Comparison of ENCODE assay signal across 15 cellular contexts in genomic region chr11:118969508-118969907, GRCh38. TPM values are rescaled to one million over a fixed set of nuclear protein-coding genes. Genes with fewer than 3 reads are reported as not detected.
"Had no signal": no experiment of that assay in that cellular context is flagged by ENCODE, and none has a peak within 500 bp of the region (broad histone marks: within the 10 kb centered on the region; RNA-seq: fewer than 3 reads in every experiment).

No MANE protein-coding gene starts in this region.

RNA-seq across cellular contexts. Expression of gene FOXR1, which starts 2.1 kb away (rescaled TPM):
- total RNA-seq: stomach, subcutaneous adipose tissue, suprapubic skin, temporal lobe, thoracic aorta, thyroid gland, tibial nerve, transverse colon, upper lobe of left lung, upper lobe of right lung, ureter, urinary bladder, uterus, vagina had no signal
- polyA plus RNA-seq: stomach, thymus, urinary bladder had no signal

RNA-seq across cellular contexts. Expression of gene UPK2, which starts 13.4 kb away (rescaled TPM):
- total RNA-seq: stomach, subcutaneous adipose tissue, suprapubic skin, temporal lobe, thoracic aorta, thyroid gland, tibial nerve, transverse colon, upper lobe of left lung, upper lobe of right lung, uterus, vagina had no signal
